ENCODE assay signal across 26 cellular contexts in genomic region chr1:158026641-158027040, GRCh38. TPM values are rescaled to one million over a fixed set of nuclear protein-coding genes. Genes with fewer than 3 reads are reported as not detected.
"Had no signal": no experiment of that assay in that cellular context is flagged by ENCODE, and none has a peak within 500 bp of the region (broad histone marks: within the 10 kb centered on the region; RNA-seq: fewer than 3 reads in every experiment).

No MANE protein-coding gene starts in this region.

- H3K27me3 Mint-ChIP-seq: activated CD4-positive, alpha-beta T cell treated with anti-CD3 and anti-CD28 coated beads, Interleukin-2, amount 10 ng/mL, durations not matched to agents 24 days and 14 days; activated naive CD8-positive, alpha-beta T cell had no signal

- H3K9me3 Mint-ChIP-seq: activated B cell treated with CpG ODN at 0.5 μM for 24 hours; activated CD4-positive, alpha-beta T cell treated with anti-CD3 and anti-CD28 coated beads, Interleukin-2, amount 10 ng/mL, durations not matched to agents 24 days and 14 days; dendritic cell treated with granulocyte-macrophage colony-stimulating factor and Interleukin-4, amounts not matched to agents 40 ng/mL and 50 ng/mL, for 4 days; effector memory CD8-positive, alpha-beta T cell; immature natural killer cell; natural killer cell had no signal

- H3K36me3 ChIP-seq: right atrium auricular region, suprapubic skin, upper lobe of right lung had no signal

- H3K27ac Mint-ChIP-seq: activated B cell treated with CpG ODN at 0.5 μM for 24 hours; activated CD4-positive, alpha-beta T cell treated with anti-CD3 and anti-CD28 coated beads, Interleukin-2, amount 10 ng/mL, durations not matched to agents 24 days and 14 days; activated CD8-positive, alpha-beta T cell treated with anti-CD3 and anti-CD28 coated beads, Interleukin-2, amount 10 ng/mL, durations not matched to agents 7 days and 5 days; activated naive CD8-positive, alpha-beta T cell; dendritic cell treated with granulocyte-macrophage colony-stimulating factor and Interleukin-4, amounts not matched to agents 40 ng/mL and 50 ng/mL, for 4 days; effector memory CD8-positive, alpha-beta T cell; immature natural killer cell; natural killer cell; T-helper 17 cell had no signal

- H3K4me3 Mint-ChIP-seq: activated B cell treated with CpG ODN at 0.5 μM for 24 hours; activated CD4-positive, alpha-beta T cell treated with anti-CD3 and anti-CD28 coated beads, Interleukin-2, amount 10 ng/mL, durations not matched to agents 24 days and 14 days; activated CD8-positive, alpha-beta T cell treated with anti-CD3 and anti-CD28 coated beads, Interleukin-2, amount 10 ng/mL, durations not matched to agents 7 days and 5 days; activated naive CD8-positive, alpha-beta T cell; dendritic cell treated with granulocyte-macrophage colony-stimulating factor and Interleukin-4, amounts not matched to agents 40 ng/mL and 50 ng/mL, for 4 days; effector memory CD8-positive, alpha-beta T cell; immature natural killer cell; natural killer cell; T-helper 17 cell had no signal

- H3K4me1 Mint-ChIP-seq: activated B cell treated with CpG ODN at 0.5 μM for 24 hours; activated CD4-positive, alpha-beta T cell treated with anti-CD3 and anti-CD28 coated beads, Interleukin-2, amount 10 ng/mL, durations not matched to agents 24 days and 14 days; immature natural killer cell; natural killer cell had no signal

- ATAC-seq: activated CD8-positive, alpha-beta T cell treated with anti-CD3 and anti-CD28 coated beads, Interleukin-2, amount 10 ng/mL, durations not matched to agents 7 days and 5 days; effector memory CD8-positive, alpha-beta T cell; foreskin keratinocyte; left cardiac atrium; natural killer cell; T-helper 17 cell; upper lobe of right lung had no signal

- DNase-seq: activated B cell treated with CpG ODN at 0.5 μM for 24 hours; activated CD4-positive, alpha-beta T cell treated with anti-CD3 and anti-CD28 coated beads, Interleukin-2, amount 10 ng/mL, durations not matched to agents 24 days and 14 days; activated CD8-positive, alpha-beta memory T cell treated with anti-CD3 and anti-CD28 coated beads, Interleukin-2, amount 50 U/mL, for 4 hours; activated CD8-positive, alpha-beta T cell treated with anti-CD3 and anti-CD28 coated beads, Interleukin-2, amount 10 ng/mL, durations not matched to agents 7 days and 5 days; activated effector memory CD4-positive, alpha-beta T cell treated with anti-CD3 and anti-CD28 coated beads, Interleukin-2, amount 50 U/mL, for 16 hours; activated T-cell treated with anti-CD3 and anti-CD28 coated beads, Interleukin-2, amount 50 U/mL, for 48 hours; brain microvascular endothelial cell; cerebellar nuclear complex; effector memory CD8-positive, alpha-beta T cell; foreskin keratinocyte; head of caudate nucleus; immature natural killer cell; left cardiac atrium; natural killer cell; nucleus accumbens; small intestine; stimulated activated CD4-positive, alpha-beta T cell treated with anti-CD3 and anti-CD28 coated beads, Interleukin-4, amount 100 ng/mL, for 4 hours; stimulated activated CD8-positive, alpha-beta memory T cell treated with anti-CD3 and anti-CD28 coated beads, Interleukin-4, amount 100 ng/mL, for 48 hours; stimulated activated naive CD4-positive, alpha-beta T cell treated with Interleukin-2 at 50 U/mL for 16 hours; T-helper 17 cell; upper lobe of right lung had no signal

- H3K36me3 Mint-ChIP-seq: activated naive CD8-positive, alpha-beta T cell; immature natural killer cell; natural killer cell had no signal

- H3K27me3 ChIP-seq: brain microvascular endothelial cell, foreskin keratinocyte, right atrium auricular region, suprapubic skin, upper lobe of right lung had no signal

- H3K4me3 ChIP-seq: lung, right atrium auricular region, suprapubic skin, upper lobe of right lung had no signal

- H3K9me3 ChIP-seq: right atrium auricular region, suprapubic skin, upper lobe of right lung had no signal

- H3K27ac ChIP-seq: brain microvascular endothelial cell, foreskin keratinocyte, suprapubic skin, upper lobe of right lung had no signal

RNA-seq across cellular contexts. Expression of gene KIRREL1, which starts 33.2 kb away (rescaled TPM):
- total RNA-seq: activated B cell treated with CpG ODN at 0.5 μM for 24 hours; activated CD8-positive, alpha-beta T cell treated with anti-CD3 and anti-CD28 coated beads, Interleukin-2, amount 10 ng/mL, durations not matched to agents 7 days and 5 days; natural killer cell; T-helper 17 cell had no signal
- polyA plus RNA-seq: immature natural killer cell had no signal
